16 cellular contexts compared by ENCODE assay signal in the genomic region with DNA sequence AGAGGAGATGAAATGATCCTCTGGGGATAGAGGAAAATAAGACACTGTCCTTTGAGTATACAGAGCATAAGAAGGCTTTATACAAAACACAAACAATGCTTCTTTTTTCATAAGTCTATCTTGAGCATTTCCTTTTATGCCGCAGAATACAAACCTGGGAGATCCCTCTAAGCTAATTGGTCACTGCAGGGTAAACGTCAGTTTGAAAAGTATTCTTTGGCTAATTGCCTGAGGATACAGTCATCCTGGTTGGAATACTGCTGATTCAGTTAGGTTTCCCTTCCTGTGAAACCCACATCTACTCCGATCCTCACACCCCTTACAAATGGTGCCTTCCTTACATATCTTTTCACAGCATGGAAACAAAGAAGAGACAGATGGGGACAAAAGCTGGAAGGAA. TPM values are rescaled to one million over a fixed set of nuclear protein-coding genes. Genes with fewer than 3 reads are reported as not detected.
DNase-seq lines count a peak whose midpoint lies in the region; TF ChIP-seq lines count a peak whose summit lies in the region.
"Had no signal": no experiment of that assay in that cellular context is flagged by ENCODE, and none has a peak within 500 bp of the region (broad histone marks: within the 10 kb centered on the region; RNA-seq: fewer than 3 reads in every experiment).

No MANE protein-coding gene starts in this region.

- H3K4me1 Mint-ChIP-seq in chondrocyte (ENCODE audit: low read depth), result peaks cover 20% of the 10 kb centered on the region
- H3K4me1 Mint-ChIP-seq: stimulated activated naive B cell treated with anti-CD40 and anti-IgM and Interleukin-4, amounts not matched to agents 10 μg/mL and 1 μg/mL and 100 μg/mL, for 72 hours had no signal

- H3K9me3 Mint-ChIP-seq in chondrocyte (ENCODE audit: low read depth), result no peaks in the 10 kb centered on the region
- H3K9me3 Mint-ChIP-seq: CD4-positive, alpha-beta T cell; dendritic cell treated with granulocyte-macrophage colony-stimulating factor and Interleukin-4, amounts not matched to agents 40 ng/mL and 50 ng/mL, for 4 days; stimulated activated naive B cell treated with anti-CD40 and anti-IgM and Interleukin-4, amounts not matched to agents 10 μg/mL and 1 μg/mL and 100 μg/mL, for 72 hours had no signal

- no peak overlapping the region for H3K27ac Mint-ChIP-seq in chondrocyte (ENCODE audit: unreplicated experiment)
- H3K27ac Mint-ChIP-seq: activated naive CD4-positive, alpha-beta T cell treated with anti-CD3 and anti-CD28 coated beads, Interleukin-2, amount 50 U/mL, for 72 hours; CD4-positive, alpha-beta T cell; dendritic cell treated with granulocyte-macrophage colony-stimulating factor and Interleukin-4, amounts not matched to agents 40 ng/mL and 50 ng/mL, for 4 days; stimulated activated naive B cell treated with anti-CD40 and anti-IgM and Interleukin-4, amounts not matched to agents 10 μg/mL and 1 μg/mL and 100 μg/mL, for 72 hours had no signal

- H3K4me3 ChIP-seq in astrocyte of the spinal cord (ENCODE audit: low read depth, low read length), result peak overlapping the region; percentile 73

- no peak for TF ChIP-seq CTCF in astrocyte of the spinal cord (IDR thresholded peaks at IDR 0.05; ENCODE audit: low read depth, low read length)
- TF ChIP-seq CTCF in chondrocyte (IDR thresholded peaks at IDR 0.05), result no peak

- no peaks in the 10 kb centered on the region for H3K27me3 Mint-ChIP-seq in chondrocyte (ENCODE audit: low read depth)

- H3K36me3 Mint-ChIP-seq in chondrocyte (ENCODE audit: low read depth), result peaks cover 4% of the 10 kb centered on the region
- H3K36me3 Mint-ChIP-seq: activated naive CD4-positive, alpha-beta T cell treated with anti-CD3 and anti-CD28 coated beads, Interleukin-2, amount 50 U/mL, for 72 hours; stimulated activated naive B cell treated with anti-CD40 and anti-IgM and Interleukin-4, amounts not matched to agents 10 μg/mL and 1 μg/mL and 100 μg/mL, for 72 hours had no signal

- in situ Hi-C loops in astrocyte of the spinal cord (cut with HindIII; ENCODE audit: low sequenced_read_pairs), result loop anchor here (25.0 kb wide), 1 partner anchor 589 kb away; no protein-coding TSS in a partner anchor

- DNase-seq in COLO829 (ENCODE audit: low spot score), result peak; percentile 77
- DNase-seq in HT1080 (ENCODE audit: low read depth), result peak; percentile 82
- peak; percentile 94 for DNase-seq in astrocyte of the spinal cord (ENCODE audit: low read depth, low spot score)
- peak; percentile 81 for DNase-seq in kidney glomerular epithelial cell (lab: John Stamatoyannopoulos, UW)
- DNase-seq in activated gamma-delta T cell treated with Interleukin-2 at 50 U/mL for 16 hours, result no peak
- no peak for DNase-seq in D341Med (ENCODE audit: low spot score)
- DNase-seq in chondrocyte (ENCODE audit: low spot score), result no peak
- DNase-seq in SIG-M5 treated with dmso at 0.1 percent for 504 hours (lab: John Stamatoyannopoulos, UW; ENCODE audit: unreplicated experiment), result no peak
- DNase-seq: activated CD4-positive, alpha-beta T cell treated with anti-CD3 and anti-CD28 coated beads for 1 hour; CD4-positive, alpha-beta T cell; NCI-H2107; stimulated activated CD4-positive, alpha-beta T cell treated with anti-CD3 and anti-CD28 coated beads, Interleukin-4, amount 100 ng/mL, for 24 hours; stimulated activated naive B cell treated with anti-CD40 and anti-IgM and Interleukin-4, amounts not matched to agents 10 μg/mL and 1 μg/mL and 100 μg/mL, for 72 hours; T-helper 1 cell had no signal

- no peak overlapping the region for H3K4me3 Mint-ChIP-seq in chondrocyte (ENCODE audit: unreplicated experiment)
- H3K4me3 Mint-ChIP-seq: CD4-positive, alpha-beta T cell; dendritic cell treated with granulocyte-macrophage colony-stimulating factor and Interleukin-4, amounts not matched to agents 40 ng/mL and 50 ng/mL, for 4 days; stimulated activated naive B cell treated with anti-CD40 and anti-IgM and Interleukin-4, amounts not matched to agents 10 μg/mL and 1 μg/mL and 100 μg/mL, for 72 hours had no signal

RNA-seq across cellular contexts. Expression of a gene that starts 10.6 kb away (rescaled TPM):
- 5.8 and 9.9 TPM in 2 replicates for total RNA-seq in HT1080 (2014; rRNA removed; shearing (Covaris generic))
- polyA plus RNA-seq in HT1080 (2015; cell fraction: cytosol; rRNA removed), result 15.3 and 21.6 TPM in 2 replicates
- 45.6 and 49.0 TPM in 2 replicates for polyA plus RNA-seq in HT1080 (2015; cell fraction: nucleus; rRNA removed)
- 11.1 to 24.5 TPM (median 11.6 TPM) in 3 replicates for total RNA-seq in chondrocyte
- total RNA-seq: activated naive CD4-positive, alpha-beta T cell treated with anti-CD3 and anti-CD28 coated beads, Interleukin-2, amount 50 U/mL, for 72 hours had no signal

Comparison
In these comparisons a context has a peak if more than half of its experiments do, and no peak if none do; other contexts are left out.
1. DNase-seq: peak in COLO829 (single experiment), HT1080 (single experiment), astrocyte of the spinal cord (single experiment) and kidney glomerular epithelial cell (single experiment); none in activated gamma-delta T cell treated with Interleukin-2 at 50 U/mL for 16 hours (single experiment), D341Med (single experiment), chondrocyte (single experiment) and SIG-M5 treated with dmso at 0.1 percent for 504 hours (single experiment).